In genomic region chr1:8944006-8944405, GRCh38 we compare ENCODE assay signal across 14 cellular contexts. TPM values are rescaled to one million over a fixed set of nuclear protein-coding genes. Genes with fewer than 3 reads are reported as not detected.
A peak's percentile ranks its signal among the peaks of the same experiment; 100 is the strongest.
DNase-seq lines count a peak whose midpoint lies in the region; ATAC-seq, FAIRE-seq and TF ChIP-seq lines count a peak whose summit lies in the region.
"Had no signal": no experiment of that assay in that cellular context is flagged by ENCODE, and none has a peak within 500 bp of the region (broad histone marks: within the 10 kb centered on the region; RNA-seq: fewer than 3 reads in every experiment).

No MANE protein-coding gene starts in this region.

- peaks cover 50% of the 10 kb centered on the region for H3K36me3 Mint-ChIP-seq in activated naive CD8-positive, alpha-beta T cell treated with anti-CD3 and anti-CD28 coated beads, Interleukin-2, amount 10 ng/mL, durations not matched to agents 7 days and 5 days
- H3K36me3 Mint-ChIP-seq in naive thymus-derived CD8-positive, alpha-beta T cell, result peaks cover 0 to 3% (median 0%) of the 10 kb centered on the region in 3 donors
- no peaks in the 10 kb centered on the region for H3K36me3 Mint-ChIP-seq in immature natural killer cell

- no peaks in the 10 kb centered on the region for H3K36me3 ChIP-seq in HUES64 (ENCODE audit: insufficient read depth, low read length)
- H3K36me3 ChIP-seq: colonic mucosa, heart left ventricle, MG63, tibial artery had no signal

- peak overlapping the region; percentile 54; the same call in 1 of the 2 replicates for H3K27ac ChIP-seq in HUES64 (ENCODE audit: low read depth, low read length)
- H3K27ac ChIP-seq: C4-2B, colonic mucosa, heart left ventricle, tibial artery had no signal

- POLR2A ChIA-PET in activated naive CD8-positive, alpha-beta T cell treated with anti-CD3 and anti-CD28 coated beads, Interleukin-2, amount 10 ng/mL, durations not matched to agents 7 days and 5 days (lab: Charles Lee), result interaction anchor here (1.2 to 18.0 kb wide), 7 partner anchors 11 to 65 kb away, joined by 8 to 754 read pairs (median 15); partner anchors contain the start of gene ENO1
- POLR2A ChIA-PET in naive thymus-derived CD8-positive, alpha-beta T cell (lab: Charles Lee), result interaction anchor here (1.3 to 44.1 kb wide), 6 partner anchors 3 to 126 kb away, joined by 3 to 1378 read pairs (median 278); partner anchors contain the start of genes CA6 and RERE

- no peak overlapping the region for H3K4me3 ChIP-seq in HUES64 (ENCODE audit: low read length)
- H3K4me3 ChIP-seq: colonic mucosa, heart left ventricle, MG63, tibial artery had no signal

- no peaks in the 10 kb centered on the region for H3K27me3 ChIP-seq in HUES64 (ENCODE audit: insufficient read depth, low read length)
- H3K27me3 ChIP-seq: colonic mucosa, heart left ventricle, MG63, tibial artery had no signal

- H3K9ac ChIP-seq in HUES64 (ENCODE audit: low read depth, low read length), result peak overlapping the region; percentile 25; the same call in 1 of the 2 replicates

- peaks cover 84% of the 10 kb centered on the region for H3K4me1 Mint-ChIP-seq in activated naive CD8-positive, alpha-beta T cell treated with anti-CD3 and anti-CD28 coated beads, Interleukin-2, amount 10 ng/mL, durations not matched to agents 7 days and 5 days
- H3K4me1 Mint-ChIP-seq in naive thymus-derived CD8-positive, alpha-beta T cell, result peaks cover 56 to 96% (median 93%) of the 10 kb centered on the region in 4 donors
- peaks cover 6 to 12% of the 10 kb centered on the region in 2 donors for H3K4me1 Mint-ChIP-seq in immature natural killer cell

- peaks cover 7% of the 10 kb centered on the region for H3K9me3 ChIP-seq in HUES64 (ENCODE audit: insufficient read depth, low read depth, low read length)
- H3K9me3 ChIP-seq: colonic mucosa, MG63, tibial artery had no signal

- 79% methylated on average over 9 of the region's 9 CpGs for WGBS in HUES64

- no peaks in the 10 kb centered on the region for H3K9me3 Mint-ChIP-seq in activated naive CD8-positive, alpha-beta T cell treated with anti-CD3 and anti-CD28 coated beads, Interleukin-2, amount 10 ng/mL, durations not matched to agents 7 days and 5 days
- H3K9me3 Mint-ChIP-seq in naive thymus-derived CD8-positive, alpha-beta T cell, result no peaks in the 10 kb centered on the region
- H3K9me3 Mint-ChIP-seq in immature natural killer cell, result no peaks in the 10 kb centered on the region

- no peak for TF ChIP-seq POLR2A in GM12891 (IDR thresholded peaks at IDR 0.05; ENCODE audit: low read depth, low read length)

- DNase-seq in DMS153 treated with DMSO at 0.1 percent for 48 hours (lab: John Stamatoyannopoulos, UW; ENCODE audit: unreplicated experiment), result peak; percentile 48
- DNase-seq in activated naive CD8-positive, alpha-beta T cell treated with anti-CD3 and anti-CD28 coated beads, Interleukin-2, amount 10 ng/mL, durations not matched to agents 7 days and 5 days, result no peak
- no peak for DNase-seq in naive thymus-derived CD8-positive, alpha-beta T cell
- no peak for DNase-seq in DMS79 treated with DMSO at 0.1 percent for 48 hours (lab: John Stamatoyannopoulos, UW)
- no peak for DNase-seq in GM12891 (ENCODE audit: insufficient read length, low spot score)
- DNase-seq in immature natural killer cell, result no peak
- DNase-seq: colonic mucosa, heart left ventricle, MG63, NCI-H2171, Right ventricle myocardium superior, tibial artery had no signal

- peak overlapping the region; percentile 83 for H3K4me3 Mint-ChIP-seq in activated naive CD8-positive, alpha-beta T cell treated with anti-CD3 and anti-CD28 coated beads, Interleukin-2, amount 10 ng/mL, durations not matched to agents 7 days and 5 days
- H3K4me3 Mint-ChIP-seq in naive thymus-derived CD8-positive, alpha-beta T cell, result peak overlapping the region in 7 of 10 donors; percentile 22 to 84 (median 73)
- H3K4me3 Mint-ChIP-seq in immature natural killer cell, result no peak overlapping the region

- no peaks in the 10 kb centered on the region for H3K27me3 Mint-ChIP-seq in activated naive CD8-positive, alpha-beta T cell treated with anti-CD3 and anti-CD28 coated beads, Interleukin-2, amount 10 ng/mL, durations not matched to agents 7 days and 5 days
- H3K27me3 Mint-ChIP-seq in naive thymus-derived CD8-positive, alpha-beta T cell, result no peaks in the 10 kb centered on the region
- peaks cover 1 to 10% (median 3%) of the 10 kb centered on the region in 3 donors for H3K27me3 Mint-ChIP-seq in immature natural killer cell (ENCODE audit: low read depth in 3 of 3)

- peaks cover 27% of the 10 kb centered on the region for H3K4me1 ChIP-seq in HUES64 (ENCODE audit: insufficient read depth, low read length)
- H3K4me1 ChIP-seq: colonic mucosa, tibial artery had no signal

- no peak for FAIRE-seq in GM12891 (lab: Jason Lieb, UNC)

- no peak for ATAC-seq in activated naive CD8-positive, alpha-beta T cell treated with anti-CD3 and anti-CD28 coated beads, Interleukin-2, amount 10 ng/mL, durations not matched to agents 7 days and 5 days (ENCODE audit: low read depth)
- no peak for ATAC-seq in naive thymus-derived CD8-positive, alpha-beta T cell

- H3K27ac Mint-ChIP-seq in activated naive CD8-positive, alpha-beta T cell treated with anti-CD3 and anti-CD28 coated beads, Interleukin-2, amount 10 ng/mL, durations not matched to agents 7 days and 5 days, result peak overlapping the region; percentile 93
- H3K27ac Mint-ChIP-seq in naive thymus-derived CD8-positive, alpha-beta T cell, result peak overlapping the region; percentile 53 to 97 (median 92)
- H3K27ac Mint-ChIP-seq in immature natural killer cell, result no peak overlapping the region

TF ChIP-seq in GM12891, 5 proteins besides CTCF, POLR2A, EP300 and RAD21:
- TF ChIP-seq POLR2AphosphoS5 (IDR thresholded peaks at IDR 0.05; ENCODE audit: low read depth, low read length) (no peak), POU2F2 (IDR thresholded peaks at IDR 0.05; ENCODE audit: low read depth, low read length) (no peak), PAX5 (IDR thresholded peaks at IDR 0.05; ENCODE audit: insufficient read depth, low read length, severe bottlenecking) (no peak), TAF1 (IDR thresholded peaks at IDR 0.05; ENCODE audit: low read depth, low read length) (no peak), SPI1 (IDR thresholded peaks at IDR 0.05; ENCODE audit: low read depth, low read length) (no peak)

RNA-seq across cellular contexts. Expression of gene CA6, which starts 1.7 kb away (rescaled TPM):
- not detected for polyA plus RNA-seq in HUES64 (2013, experiment 1 of 2)
- polyA plus RNA-seq in HUES64 (2013, experiment 2 of 2), result not detected
- total RNA-seq in activated naive CD8-positive, alpha-beta T cell treated with anti-CD3 and anti-CD28 coated beads, Interleukin-2, amount 10 ng/mL, durations not matched to agents 7 days and 5 days, result 10 to 100 TPM; 37.3 to 41.8 TPM
- 10 to 100 TPM; 11.3 to 11.5 TPM for total RNA-seq in naive thymus-derived CD8-positive, alpha-beta T cell
- polyA plus RNA-seq in naive thymus-derived CD8-positive, alpha-beta T cell, result 10 to 100 TPM in 2 of 3 donors, 1 to 10 TPM in 1; 5.9 to 53.7 (median 17.1) TPM
- polyA plus RNA-seq in GM12891 (2012; ENCODE audit: low read depth, missing spikeins), result not detected
- not detected for polyA plus RNA-seq in immature natural killer cell
- total RNA-seq: colonic mucosa, heart left ventricle, Right ventricle myocardium superior had no signal
- polyA plus RNA-seq: heart left ventricle had no signal

Comparison
In these comparisons a context has a peak if more than half of its experiments do, and no peak if none do; other contexts are left out.
1. H3K27ac Mint-ChIP-seq: peak in activated naive CD8-positive, alpha-beta T cell treated with anti-CD3 and anti-CD28 coated beads, Interleukin-2, amount 10 ng/mL, durations not matched to agents 7 days and 5 days (single experiment) and naive thymus-derived CD8-positive, alpha-beta T cell (10 of 10); none in immature natural killer cell (0 of 6).
2. H3K4me3 Mint-ChIP-seq: peak in activated naive CD8-positive, alpha-beta T cell treated with anti-CD3 and anti-CD28 coated beads, Interleukin-2, amount 10 ng/mL, durations not matched to agents 7 days and 5 days (single experiment) and naive thymus-derived CD8-positive, alpha-beta T cell (7 of 10); none in immature natural killer cell (0 of 5).